Comparison of ENCODE assay signal across 1 cellular context in the genomic region with DNA sequence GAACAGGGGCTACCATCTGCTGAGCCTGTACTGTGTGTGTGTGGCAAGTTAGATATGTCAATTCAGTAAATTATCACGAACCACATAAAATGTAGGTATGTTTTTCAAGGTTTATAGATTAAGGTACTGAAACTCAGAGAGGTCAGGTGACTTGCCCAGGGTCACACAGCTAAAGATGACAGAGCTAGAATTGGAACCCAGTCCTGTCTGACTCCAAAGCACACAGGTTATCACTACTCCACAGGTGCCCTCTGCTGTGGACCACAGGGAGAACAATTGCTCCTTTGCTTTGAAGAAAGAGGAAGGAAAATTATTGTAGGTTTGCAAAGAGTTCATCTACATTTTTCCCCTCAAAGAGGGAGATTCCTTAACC.
TF ChIP-seq lines count a peak whose summit lies in the region.

No MANE protein-coding gene starts in this region.

TF ChIP-seq in HepG2, 621 proteins besides CTCF, POLR2A, EP300 and RAD21 (continued from another document):
- TF ChIP-seq, protein P1, sequence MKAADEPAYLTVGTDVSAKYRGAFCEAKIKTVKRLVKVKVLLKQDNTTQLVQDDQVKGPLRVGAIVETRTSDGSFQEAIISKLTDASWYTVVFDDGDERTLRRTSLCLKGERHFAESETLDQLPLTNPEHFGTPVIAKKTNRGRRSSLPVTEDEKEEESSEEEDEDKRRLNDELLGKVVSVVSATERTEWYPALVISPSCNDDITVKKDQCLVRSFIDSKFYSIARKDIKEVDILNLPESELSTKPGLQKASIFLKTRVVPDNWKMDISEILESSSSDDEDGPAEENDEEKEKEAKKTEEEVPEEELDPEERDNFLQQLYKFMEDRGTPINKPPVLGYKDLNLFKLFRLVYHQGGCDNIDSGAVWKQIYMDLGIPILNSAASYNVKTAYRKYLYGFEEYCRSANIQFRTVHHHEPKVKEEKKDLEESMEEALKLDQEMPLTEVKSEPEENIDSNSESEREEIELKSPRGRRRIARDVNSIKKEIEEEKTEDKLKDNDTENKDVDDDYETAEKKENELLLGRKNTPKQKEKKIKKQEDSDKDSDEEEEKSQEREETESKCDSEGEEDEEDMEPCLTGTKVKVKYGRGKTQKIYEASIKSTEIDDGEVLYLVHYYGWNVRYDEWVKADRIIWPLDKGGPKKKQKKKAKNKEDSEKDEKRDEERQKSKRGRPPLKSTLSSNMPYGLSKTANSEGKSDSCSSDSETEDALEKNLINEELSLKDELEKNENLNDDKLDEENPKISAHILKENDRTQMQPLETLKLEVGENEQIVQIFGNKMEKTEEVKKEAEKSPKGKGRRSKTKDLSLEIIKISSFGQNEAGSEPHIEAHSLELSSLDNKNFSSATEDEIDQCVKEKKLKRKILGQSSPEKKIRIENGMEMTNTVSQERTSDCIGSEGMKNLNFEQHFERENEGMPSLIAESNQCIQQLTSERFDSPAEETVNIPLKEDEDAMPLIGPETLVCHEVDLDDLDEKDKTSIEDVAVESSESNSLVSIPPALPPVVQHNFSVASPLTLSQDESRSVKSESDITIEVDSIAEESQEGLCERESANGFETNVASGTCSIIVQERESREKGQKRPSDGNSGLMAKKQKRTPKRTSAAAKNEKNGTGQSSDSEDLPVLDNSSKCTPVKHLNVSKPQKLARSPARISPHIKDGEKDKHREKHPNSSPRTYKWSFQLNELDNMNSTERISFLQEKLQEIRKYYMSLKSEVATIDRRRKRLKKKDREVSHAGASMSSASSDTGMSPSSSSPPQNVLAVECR (CRISPR knock-in tag; IDR thresholded peaks at IDR 0.05; ENCODE audit: borderline replicate concordance): no peak
- TF ChIP-seq ZNF101 (CRISPR knock-in tag; IDR thresholded peaks at IDR 0.05; ENCODE audit: borderline replicate concordance, low read depth): no peak
- TF ChIP-seq ASH2L (IDR thresholded peaks at IDR 0.05; ENCODE audit: insufficient read length, low read depth, low read length): peak; percentile 17
- no peak for TF ChIP-seq XBP1 (CRISPR knock-in tag; IDR thresholded peaks at IDR 0.05)
- TF ChIP-seq ZNF383 (CRISPR knock-in tag; IDR thresholded peaks at IDR 0.05; ENCODE audit: borderline replicate concordance): no peak
- TF ChIP-seq ZNF747 (CRISPR knock-in tag; IDR thresholded peaks at IDR 0.05; ENCODE audit: borderline replicate concordance): 0 out of 2 replicates have a peak, but pooled peaks have one; percentile 20
